ENCODE assay signal across 22 cellular contexts in the genomic region with DNA sequence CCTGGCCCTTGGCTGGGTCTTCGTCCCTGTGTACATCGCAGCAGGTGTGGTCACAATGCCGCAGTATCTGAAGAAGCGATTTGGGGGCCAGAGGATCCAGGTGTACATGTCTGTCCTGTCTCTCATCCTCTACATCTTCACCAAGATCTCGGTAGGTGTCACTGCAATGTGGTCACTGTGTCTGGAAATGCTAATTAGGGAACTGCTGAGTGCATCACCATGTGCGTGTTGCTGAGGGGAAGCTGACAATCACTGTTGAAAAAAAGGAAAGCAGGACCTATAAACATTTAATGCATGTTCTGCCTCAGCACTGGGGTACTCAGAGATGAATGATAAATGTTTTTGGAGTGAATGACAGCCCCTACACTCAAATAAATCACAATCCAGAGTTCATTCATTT. TPM values are rescaled to one million over a fixed set of nuclear protein-coding genes. Genes with fewer than 3 reads are reported as not detected.
"Had no signal": no experiment of that assay in that cellular context is flagged by ENCODE, and none has a peak within 500 bp of the region (broad histone marks: within the 10 kb centered on the region; RNA-seq: fewer than 3 reads in every experiment).

No MANE protein-coding gene starts in this region.

- FAIRE-seq: endometrium had no signal

- H3K27me3 ChIP-seq: gastrocnemius medialis, spleen had no signal

- H3K36me3 Mint-ChIP-seq: naive thymus-derived CD8-positive, alpha-beta T cell had no signal

- H3K9me3 ChIP-seq: esophagus muscularis mucosa, gastrocnemius medialis, heart right ventricle, left ventricle myocardium inferior, lower lobe of right lung, spleen had no signal

- H3K27ac ChIP-seq: dorsolateral prefrontal cortex, epithelial cell of prostate, esophagus muscularis mucosa, gastrocnemius medialis, heart right ventricle, left ventricle myocardium inferior, lower lobe of right lung had no signal

- DNase-seq: cortex of kidney; dorsolateral prefrontal cortex; effector memory CD4-positive, alpha-beta T cell; gastrocnemius medialis; heart right ventricle; left ventricle myocardium inferior; lower lobe of right lung; mesenchymal stem cell; naive thymus-derived CD8-positive, alpha-beta T cell; posterior cingulate gyrus; spleen; stimulated activated naive CD4-positive, alpha-beta T cell treated with Interleukin-2 at 50 U/mL for 16 hours; trophoblast cell had no signal

- H3K4me3 Mint-ChIP-seq: naive thymus-derived CD8-positive, alpha-beta T cell had no signal

- H3K27me3 Mint-ChIP-seq: naive thymus-derived CD8-positive, alpha-beta T cell had no signal

- H3K4me1 ChIP-seq: gastrocnemius medialis had no signal

- H3K36me3 ChIP-seq: esophagus muscularis mucosa, gastrocnemius medialis, heart right ventricle, left ventricle myocardium inferior, lower lobe of right lung, spleen had no signal

- H3K4me3 ChIP-seq: dorsolateral prefrontal cortex, esophagus muscularis mucosa, gastrocnemius medialis, heart right ventricle, left ventricle myocardium inferior, lower lobe of right lung, spleen had no signal

- ATAC-seq: gastrocnemius medialis; heart right ventricle; naive thymus-derived CD8-positive, alpha-beta T cell; sciatic nerve had no signal

RNA-seq across cellular contexts. Expression of a gene that starts 6.8 kb away (rescaled TPM):
- total RNA-seq: fibroblast of villous mesenchyme; gastrocnemius medialis; naive thymus-derived CD8-positive, alpha-beta T cell; osteocyte; pulmonary artery endothelial cell; skeletal muscle tissue had no signal
- polyA plus RNA-seq: naive thymus-derived CD8-positive, alpha-beta T cell; neural cell had no signal
